ENCODE assay signal across 8 cellular contexts in the genomic region with DNA sequence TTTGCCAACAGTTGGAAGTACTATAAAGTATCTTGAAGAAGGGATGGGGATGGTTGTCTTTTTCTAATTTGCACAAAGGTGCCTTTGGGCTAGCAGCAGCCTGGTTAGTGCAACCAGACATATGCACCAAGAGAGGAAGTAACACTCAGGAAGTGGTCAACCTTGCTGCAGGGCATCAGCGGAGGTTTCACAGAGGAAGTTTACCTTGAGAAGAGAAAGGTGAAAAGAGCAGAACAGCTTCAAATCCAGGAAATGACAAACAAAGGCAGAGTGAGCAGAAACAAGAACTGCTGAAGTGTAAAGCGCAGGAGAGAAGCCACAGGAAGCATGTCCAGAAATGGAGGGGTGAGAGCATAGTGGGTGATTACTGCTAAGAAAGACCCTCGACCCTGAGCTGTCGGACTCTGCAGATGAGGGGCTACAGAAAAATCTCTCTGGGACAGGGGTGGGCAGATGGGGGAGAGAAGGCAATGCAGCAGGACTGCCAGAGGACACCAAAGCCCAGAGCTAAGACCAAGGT.
A peak's percentile ranks its signal among the peaks of the same experiment; 100 is the strongest.
DNase-seq lines count a peak whose midpoint lies in the region; ATAC-seq, FAIRE-seq and TF ChIP-seq lines count a peak whose summit lies in the region.

No MANE protein-coding gene starts in this region.

- DNase-seq in heart right ventricle (no peak), Right ventricle myocardium superior (no peak), SIG-M5 (lab: John Stamatoyannopoulos, UW) (peak; percentile 64), GM12878 (ENCODE audit: low read depth, low spot score) (peak; percentile 97), testis (no peak), foreskin fibroblast (no peak)
- peak in 9 of 10 donors; percentile 59 to 90 (median 85) for DNase-seq in naive thymus-derived CD8-positive, alpha-beta T cell

- H3K27me3 Mint-ChIP-seq in naive thymus-derived CD8-positive, alpha-beta T cell = no peaks in the 10 kb centered on the region

- peak overlapping the region in 8 of 10 donors; percentile 46 to 96 (median 91) for H3K27ac ChIP-seq in heart right ventricle
- peak overlapping the region; percentile 99 for H3K27ac ChIP-seq in GM12878 (ENCODE audit: control insufficient read depth, insufficient read depth)
- H3K27ac ChIP-seq in testis = peak overlapping the region in 1 of 2 donors; percentile 50

- peak overlapping the region in 1 of 10 donors; percentile 32 for H3K4me3 ChIP-seq in heart right ventricle
- peak overlapping the region; percentile 37; the same call in 1 of the 2 replicates for H3K4me3 ChIP-seq in GM12878
- H3K4me3 ChIP-seq in testis = no peak overlapping the region
- no peak overlapping the region for H3K4me3 ChIP-seq in foreskin fibroblast (ENCODE audit: low read depth in 1 of 2, low read length in 2 of 2)

- CTCF ChIA-PET in GM12878 (lab: Yijun Ruan, JAX) = interaction anchor here (0.6 to 10.7 kb wide), 8 partner anchors 11 to 161 kb away, joined by 3 to 183 read pairs (median 3); partner anchors contain the start of gene STK17A

- peak overlapping the region; percentile 98 for H3K4me2 ChIP-seq in GM12878 (ENCODE audit: control insufficient read depth, insufficient read depth)

- H3K4me3 Mint-ChIP-seq in naive thymus-derived CD8-positive, alpha-beta T cell = peak overlapping the region; percentile 77 to 91 (median 86)

- BruUV-seq in GM12878 (replicated peaks; lab: Mats Ljungman, UMichigan) = no TSS peak

- no peak overlapping the region for H2AFZ ChIP-seq in GM12878 (ENCODE audit: control insufficient read depth, low read depth, low read length)

- peak; percentile 90 for FAIRE-seq in GM12878 (lab: Jason Lieb, UNC)

- SMC1A ChIA-PET in GM12878 (lab: Charles Lee; ENCODE audit: uncharacterized antibody, unreplicated experiment) = interaction anchor here (0.6 to 13.8 kb wide), 25 partner anchors 11 to 1768 kb away, joined by 3 to 177 read pairs (median 4); partner anchors contain the start of genes BLVRA, COA1 and STK17A

- no peak for TF ChIP-seq RAD21 in GM12878 (IDR thresholded peaks at IDR 0.05; ENCODE audit: insufficient read depth, low read depth, low read length)

- H3K9ac ChIP-seq in GM12878 (ENCODE audit: control insufficient read depth, insufficient read depth, low read length) = peak overlapping the region; percentile 81

- H3K27me3 ChIP-seq in heart right ventricle (no peaks in the 10 kb centered on the region), GM12878 (replicated peaks in 1 of 2; ENCODE audit: control insufficient read depth in 2 of 2, insufficient read depth in 2 of 2, low read length in 1 of 2) (no peaks in the 10 kb centered on the region), testis (no peaks in the 10 kb centered on the region)

- H3K27ac Mint-ChIP-seq in naive thymus-derived CD8-positive, alpha-beta T cell = peak overlapping the region in 9 of 10 donors; percentile 93 to 100 (median 99)

- H3K36me3 ChIP-seq in heart right ventricle (peaks cover 0 to 8% (median 0%) of the 10 kb centered on the region in 9 donors), GM12878 (ENCODE audit: control insufficient read depth in 2 of 2, insufficient read depth in 2 of 2, low read length in 1 of 2) (peaks cover 8 to 13% of the 10 kb centered on the region in 2 experiments; a peak in 3 of 4 replicates), testis (ENCODE audit: low read depth, missing control alignments) (no peaks in the 10 kb centered on the region)

- TF ChIP-seq EP300 in GM12878 (IDR thresholded peaks at IDR 0.05; ENCODE audit: borderline replicate concordance in 1 of 2, control insufficient read depth in 1 of 2, low read depth in 2 of 2, low read length in 2 of 2) = peak; percentile 98 to 99

- no peak for ATAC-seq in heart right ventricle
- ATAC-seq in Right ventricle myocardium superior (ENCODE audit: poor library complexity) = no peak
- peak; percentile 54 for ATAC-seq in HG03060 (IDR thresholded peaks at IDR 0.05; ENCODE audit: low read depth, unreplicated experiment)
- ATAC-seq in GM12878 = peak; percentile 68
- ATAC-seq in naive thymus-derived CD8-positive, alpha-beta T cell = peak; percentile 45 to 74

- H3K9me3 ChIP-seq in heart right ventricle (no peaks in the 10 kb centered on the region), GM12878 (replicated peaks; ENCODE audit: control insufficient read depth, insufficient read depth, low read length) (peaks cover 3% of the 10 kb centered on the region; the same call in 2 of the 3 replicates), testis (no peaks in the 10 kb centered on the region)

- POLR2A ChIA-PET in GM12878 (lab: Charles Lee) = interaction anchor here (0.6 to 10.0 kb wide), 13 partner anchors 10 to 187 kb away, joined by 3 to 138 read pairs (median 5); partner anchors contain the start of gene STK17A
- POLR2A ChIA-PET in naive thymus-derived CD8-positive, alpha-beta T cell (lab: Charles Lee) = interaction anchor here (1.0 to 16.9 kb wide), 20 partner anchors 10 to 62 kb away, joined by 3 to 373 read pairs (median 14); partner anchors contain the start of gene STK17A

- H3K4me1 Mint-ChIP-seq in naive thymus-derived CD8-positive, alpha-beta T cell = peaks cover 46 to 99% (median 90%) of the 10 kb centered on the region in 4 donors

- peaks cover 10 to 18% (median 17%) of the 10 kb centered on the region in 3 donors for H3K36me3 Mint-ChIP-seq in naive thymus-derived CD8-positive, alpha-beta T cell

- in situ Hi-C loops in GM12878 (cut with MboI) = no loop called here

- TF ChIP-seq CTCF in heart right ventricle (IDR thresholded peaks at IDR 0.05) = no peak
- no peak for TF ChIP-seq CTCF in GM12878 (IDR thresholded peaks at IDR 0.05 in 2 of 3, conservative IDR thresholded peaks at IDR 0.05 in 1 of 3; ENCODE audit: control insufficient read depth in 2 of 3, extremely low read depth in 1 of 3, insufficient read depth in 1 of 3, low read depth in 3 of 3, low read length in 3 of 3)
- TF ChIP-seq CTCF in testis (IDR thresholded peaks at IDR 0.05) = no peak
- TF ChIP-seq CTCF in foreskin fibroblast (IDR thresholded peaks at IDR 0.05; ENCODE audit: low read depth, low read length) = no peak

- peaks cover 65% of the 10 kb centered on the region for H3K79me2 ChIP-seq in GM12878 (ENCODE audit: control insufficient read depth, insufficient read depth, low read length)

- RAD21 ChIA-PET in GM12878 (lab: Charles Lee; ENCODE audit: unreplicated experiment) = interaction anchor here (0.8 to 10.8 kb wide), 16 partner anchors 15 to 188 kb away, joined by 3 to 280 read pairs (median 6); partner anchors contain the start of genes COA1 and STK17A

- 0 out of 2 replicates have a peak, but pooled peaks have one; percentile 8 for TF ChIP-seq POLR2A in GM12878 (IDR thresholded peaks at IDR 0.05; ENCODE audit: low read depth, low read length)
- TF ChIP-seq POLR2A in testis (IDR thresholded peaks at IDR 0.05) = no peak

- WGBS in heart right ventricle, 2 donors = 45 to 63% methylated on average over 4 of the region's 4 CpGs
- WGBS in GM12878 (ENCODE audit: insufficient coverage, insufficient replicate concordance, low lambda C conversion rate, missing lambda C conversion rate) = 0% methylated on average over 4 of the region's 4 CpGs
- WGBS in testis, 2 donors = 71 to 86% methylated on average over 4 of the region's 4 CpGs

- peaks cover 36 to 88% (median 70%) of the 10 kb centered on the region in 9 donors for H3K4me1 ChIP-seq in heart right ventricle
- peaks cover 79% of the 10 kb centered on the region for H3K4me1 ChIP-seq in GM12878 (ENCODE audit: control insufficient read depth, insufficient read depth, low read length)
- peaks cover 13% of the 10 kb centered on the region for H3K4me1 ChIP-seq in testis

- H3K9me3 Mint-ChIP-seq in naive thymus-derived CD8-positive, alpha-beta T cell = peaks cover 0 to 11% (median 0%) of the 10 kb centered on the region in 9 donors

- intact Hi-C loops in heart right ventricle (cut with DNase I) (loop anchor here in 3 of 10 donors (5.0 kb wide), 2 partner anchors 47 to 68 kb away; partner anchors contain the start of gene STK17A (in 3 of the 3)), Right ventricle myocardium superior (cut with DNase I) (loop anchor here (10.0 kb wide), 1 partner anchor 45 kb away; no protein-coding TSS in a partner anchor), GM12878 (cut with micrococcal nuclease; ENCODE audit: unreplicated experiment) (loop anchor here (2.0 kb wide), 2 partner anchors 29 to 185 kb away; no protein-coding TSS in a partner anchor), testis (cut with DNase I; ENCODE audit: low total_unique reads) (no loop called here)

- no peaks in the 10 kb centered on the region for H4K20me1 ChIP-seq in GM12878 (ENCODE audit: control insufficient read depth, insufficient read depth)

TF ChIP-seq in GM12878, 131 proteins besides CTCF, POLR2A, EP300 and RAD21 (continues in another document):
- peak; percentile 94 for TF ChIP-seq NFIC (IDR thresholded peaks at IDR 0.05; ENCODE audit: low read depth, low read length)
- TF ChIP-seq HDAC6 (IDR thresholded peaks at IDR 0.05; ENCODE audit: unreplicated experiment) = no peak
- no peak for TF ChIP-seq SREBF1 (IDR thresholded peaks at IDR 0.05; ENCODE audit: low read length)
- TF ChIP-seq KAT2A (conservative IDR thresholded peaks at IDR 0.05; ENCODE audit: control insufficient read depth, low read depth, low read length) = no peak
- TF ChIP-seq RFX5 (IDR thresholded peaks at IDR 0.05; ENCODE audit: low read depth, low read length) = no peak
- TF ChIP-seq, protein P1, sequence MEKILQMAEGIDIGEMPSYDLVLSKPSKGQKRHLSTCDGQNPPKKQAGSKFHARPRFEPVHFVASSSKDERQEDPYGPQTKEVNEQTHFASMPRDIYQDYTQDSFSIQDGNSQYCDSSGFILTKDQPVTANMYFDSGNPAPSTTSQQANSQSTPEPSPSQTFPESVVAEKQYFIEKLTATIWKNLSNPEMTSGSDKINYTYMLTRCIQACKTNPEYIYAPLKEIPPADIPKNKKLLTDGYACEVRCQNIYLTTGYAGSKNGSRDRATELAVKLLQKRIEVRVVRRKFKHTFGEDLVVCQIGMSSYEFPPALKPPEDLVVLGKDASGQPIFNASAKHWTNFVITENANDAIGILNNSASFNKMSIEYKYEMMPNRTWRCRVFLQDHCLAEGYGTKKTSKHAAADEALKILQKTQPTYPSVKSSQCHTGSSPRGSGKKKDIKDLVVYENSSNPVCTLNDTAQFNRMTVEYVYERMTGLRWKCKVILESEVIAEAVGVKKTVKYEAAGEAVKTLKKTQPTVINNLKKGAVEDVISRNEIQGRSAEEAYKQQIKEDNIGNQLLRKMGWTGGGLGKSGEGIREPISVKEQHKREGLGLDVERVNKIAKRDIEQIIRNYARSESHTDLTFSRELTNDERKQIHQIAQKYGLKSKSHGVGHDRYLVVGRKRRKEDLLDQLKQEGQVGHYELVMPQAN (conservative IDR thresholded peaks at IDR 0.05) = no peak

Comparison
In these comparisons a context has a peak if more than half of its experiments do, and no peak if none do; other contexts are left out.
1. ATAC-seq: peak in HG03060 (single experiment), GM12878 (single experiment) and naive thymus-derived CD8-positive, alpha-beta T cell (2 of 2); none in heart right ventricle (0 of 8) and Right ventricle myocardium superior (single experiment).
2. DNase-seq: peak in SIG-M5 (single experiment), GM12878 (single experiment) and naive thymus-derived CD8-positive, alpha-beta T cell (9 of 10); none in heart right ventricle (0 of 2), Right ventricle myocardium superior (single experiment), testis (single experiment) and foreskin fibroblast (0 of 2).